ENCODE assay signal across 8 cellular contexts in the genomic region with DNA sequence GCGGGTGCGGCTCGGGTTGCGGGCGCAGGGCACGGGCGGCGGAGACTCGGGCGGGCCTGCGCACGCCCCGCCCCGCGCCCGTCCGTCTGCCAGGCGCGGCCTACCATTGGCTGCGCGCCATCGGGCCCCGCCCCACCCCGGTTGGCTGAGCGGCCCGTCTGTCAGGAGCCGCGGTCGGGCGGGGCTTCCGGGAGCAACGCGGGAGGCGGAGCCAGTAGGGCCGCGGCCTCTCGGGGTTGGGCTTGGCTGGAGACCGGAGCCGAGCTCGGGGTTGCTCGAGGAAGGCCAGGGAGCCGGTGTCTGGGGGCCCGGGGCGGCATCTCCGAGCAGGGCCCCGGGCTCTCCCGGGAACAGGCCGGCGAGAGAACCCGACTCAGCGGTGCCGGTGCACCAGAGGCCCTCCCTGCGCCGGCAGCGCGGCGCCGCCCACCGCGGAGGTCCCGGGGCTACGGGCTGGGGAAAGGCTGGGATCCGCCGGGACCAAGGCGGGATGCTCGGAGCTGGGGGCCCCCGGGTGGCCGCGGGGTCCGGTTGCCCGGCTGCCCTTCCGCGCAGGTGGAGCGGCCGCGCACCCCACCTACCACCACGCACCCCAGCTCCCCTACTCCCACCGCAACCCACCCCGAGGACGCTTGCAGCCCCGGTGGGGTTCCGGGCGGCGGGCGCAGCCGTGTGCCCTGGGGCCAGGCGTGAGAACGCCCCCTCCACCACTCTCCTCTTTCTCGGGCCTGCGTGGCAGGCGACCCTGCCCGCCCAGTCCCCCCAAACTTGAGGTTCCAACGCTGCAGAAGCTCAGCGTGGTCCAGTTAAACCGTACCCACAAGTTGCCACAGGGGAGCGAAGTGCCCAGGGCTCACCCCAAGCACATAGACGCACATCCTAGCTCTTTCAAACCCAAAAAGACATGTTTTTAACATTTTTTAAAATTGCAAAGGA. TPM values are rescaled to one million over a fixed set of nuclear protein-coding genes. Genes with fewer than 3 reads are reported as not detected.
DNase-seq lines count a peak whose midpoint lies in the region; ATAC-seq and TF ChIP-seq lines count a peak whose summit lies in the region.

A gene (minus strand): TSS at position 58 of the 936 bp plus-strand sequence.

- CTCF ChIA-PET in CD8-positive, alpha-beta T cell (lab: Charles Lee) = interaction anchor here (0.7 to 1.5 kb wide), 2 partner anchors 17 to 192 kb away, joined by 3 read pairs; no protein-coding TSS in a partner anchor

- H2BK5ac ChIP-seq in mesendoderm (ENCODE audit: low read length) = no peak within 1 kb of the TSS

- TF ChIP-seq CTCF in CD8-positive, alpha-beta T cell (IDR thresholded peaks at IDR 0.05) = no peak

- no peak within 1 kb of the TSS for H2BK15ac ChIP-seq in mesendoderm (replicated peaks; ENCODE audit: low read depth)

- peak within 1 kb of the TSS; percentile 91 for H3K56ac ChIP-seq in mesendoderm (ENCODE audit: low read length)

- H3K27me3 Mint-ChIP-seq in CD8-positive, alpha-beta T cell (ENCODE audit: low read depth) = no peaks in the 10 kb centered on the region
- H3K27me3 Mint-ChIP-seq in effector memory CD8-positive, alpha-beta T cell = no peaks in the 10 kb centered on the region

- H3K4me1 ChIP-seq in CD8-positive, alpha-beta T cell (ENCODE audit: insufficient read depth, low read length) = peaks cover 28% of the 10 kb centered on the region
- peaks cover 4% of the 10 kb centered on the region for H3K4me1 ChIP-seq in mesendoderm (ENCODE audit: control insufficient read depth, low read depth, low read length)

- intact Hi-C loops in CD8-positive, alpha-beta T cell (cut with DNase I, micrococcal nuclease) = loop anchor here (1.0 to 5.0 kb wide), 12 partner anchors 17 to 377 kb away; a partner anchor contains a TSS

- H3K27ac ChIP-seq in CD8-positive, alpha-beta T cell (ENCODE audit: low read depth, low read length) = peak within 1 kb of the TSS; percentile 73
- H3K27ac ChIP-seq in mesendoderm (ENCODE audit: low read depth, low read length) = peak within 1 kb of the TSS; percentile 72

- H3K27ac Mint-ChIP-seq in CD8-positive, alpha-beta T cell = peak within 1 kb of the TSS; percentile 95
- H3K27ac Mint-ChIP-seq in effector memory CD8-positive, alpha-beta T cell = peak within 1 kb of the TSS; percentile 95 to 97

- H3K4me1 Mint-ChIP-seq in CD8-positive, alpha-beta T cell (ENCODE audit: low read depth) = peaks cover 24% of the 10 kb centered on the region
- H3K4me1 Mint-ChIP-seq in effector memory CD8-positive, alpha-beta T cell (ENCODE audit: low read depth in 2 of 2) = peaks cover 14 to 15% of the 10 kb centered on the region in 2 donors

- H3K4ac ChIP-seq in mesendoderm (ENCODE audit: low read depth, low read length) = peak within 1 kb of the TSS; percentile 6

- H3K18ac ChIP-seq in mesendoderm (ENCODE audit: low read length) = peak within 1 kb of the TSS; percentile 81

- peaks cover 7% of the 10 kb centered on the region for H3K79me2 ChIP-seq in mesendoderm (ENCODE audit: control insufficient read depth, insufficient read depth, low read length)

- peak; percentile 88 for ATAC-seq in CD8-positive, alpha-beta T cell
- peak; percentile 56 for ATAC-seq in GM19468 (IDR thresholded peaks at IDR 0.05; ENCODE audit: extremely low read depth, unreplicated experiment)
- ATAC-seq in effector memory CD8-positive, alpha-beta T cell (replicated peaks) = peak; percentile 75

- peak within 1 kb of the TSS; percentile 93 for H3K9ac ChIP-seq in mesendoderm (ENCODE audit: low read length)

- H3K4me3 ChIP-seq in CD8-positive, alpha-beta T cell (ENCODE audit: low read depth, low read length) = peak within 1 kb of the TSS; percentile 66
- H3K4me3 ChIP-seq in mesendoderm (ENCODE audit: low read length) = peak within 1 kb of the TSS; percentile 76

- H3K4me2 ChIP-seq in mesendoderm (ENCODE audit: low read length) = peak within 1 kb of the TSS; percentile 71

- peak within 1 kb of the TSS; percentile 93 for H3K4me3 Mint-ChIP-seq in CD8-positive, alpha-beta T cell
- H3K4me3 Mint-ChIP-seq in effector memory CD8-positive, alpha-beta T cell = peak within 1 kb of the TSS; percentile 89 to 92

- no peaks in the 10 kb centered on the region for H3K27me3 ChIP-seq in CD8-positive, alpha-beta T cell (ENCODE audit: insufficient read depth, low read length)
- no peaks in the 10 kb centered on the region for H3K27me3 ChIP-seq in mesendoderm (ENCODE audit: insufficient read depth, low read length, poor library complexity)

- peak; percentile 92 to 98 (median 95) for DNase-seq in CD8-positive, alpha-beta T cell
- DNase-seq in HT-29 (ENCODE audit: low spot score) (peak; percentile 99), NOMO-1 treated with DMSO at 0.1 percent for 48 hours (lab: John Stamatoyannopoulos, UW; ENCODE audit: unreplicated experiment) (peak; percentile 91), mesendoderm (peak; percentile 95)
- DNase-seq in activated CD8-positive, alpha-beta memory T cell treated with anti-CD3 and anti-CD28 coated beads for 4 hours (ENCODE audit: low read depth in 2 of 2) = peak; percentile 86 to 89
- peak; percentile 93 to 96 (median 93) for DNase-seq in effector memory CD8-positive, alpha-beta T cell
- DNase-seq in stimulated activated CD8-positive, alpha-beta memory T cell treated with anti-CD3 and anti-CD28 coated beads, Interleukin-12 subunit alpha, Interleukin-12 subunit beta, amount 100 ng/mL, for 4 hours (ENCODE audit: low read depth) = peak; percentile 92

- POLR2A ChIA-PET in CD8-positive, alpha-beta T cell (lab: Charles Lee) = interaction anchor here (0.8 to 2.8 kb wide), 9 partner anchors 19 to 302 kb away, joined by 3 to 16 read pairs (median 4); a partner anchor contains a TSS

- peak within 1 kb of the TSS; percentile 28 for H4K8ac ChIP-seq in mesendoderm (ENCODE audit: low read depth, low read length)

- no peak within 1 kb of the TSS for H4K5ac ChIP-seq in mesendoderm (ENCODE audit: low read length)

- H2BK120ac ChIP-seq in mesendoderm (ENCODE audit: low read depth, low read length) = no peak within 1 kb of the TSS

- peaks cover 13% of the 10 kb centered on the region for H3K36me3 Mint-ChIP-seq in CD8-positive, alpha-beta T cell
- peaks cover 40% of the 10 kb centered on the region for H3K36me3 Mint-ChIP-seq in effector memory CD8-positive, alpha-beta T cell (ENCODE audit: insufficient read depth)

- H3K79me1 ChIP-seq in mesendoderm (ENCODE audit: low read length) = peaks cover 12% of the 10 kb centered on the region

- no CpG with 5 or more reads among the region's 97 CpGs for WGBS in mesendoderm (ENCODE audit: extremely low coverage, insufficient coverage, low lambda C conversion rate)

- H3K23ac ChIP-seq in mesendoderm (ENCODE audit: low read length) = peak within 1 kb of the TSS; percentile 97

- peaks cover 4% of the 10 kb centered on the region for H3K36me3 ChIP-seq in CD8-positive, alpha-beta T cell (ENCODE audit: insufficient read depth, low read length)
- H3K36me3 ChIP-seq in mesendoderm (ENCODE audit: control insufficient read depth, insufficient read depth, low read length) = no peaks in the 10 kb centered on the region

- no peaks in the 10 kb centered on the region for H3K9me3 Mint-ChIP-seq in CD8-positive, alpha-beta T cell
- H3K9me3 Mint-ChIP-seq in effector memory CD8-positive, alpha-beta T cell = no peaks in the 10 kb centered on the region

- peak within 1 kb of the TSS; percentile 69 for H2AK5ac ChIP-seq in mesendoderm (ENCODE audit: low read length)

- no peaks in the 10 kb centered on the region for H3K9me3 ChIP-seq in CD8-positive, alpha-beta T cell (ENCODE audit: low read length)

RNA-seq across cellular contexts. Expression of the gene that starts here (rescaled TPM):
- total RNA-seq in CD8-positive, alpha-beta T cell = 10 to 100 TPM; 25.2 to 25.5 TPM
- total RNA-seq in HT-29 (2014; rRNA removed; shearing (Covaris generic)) = 217 and 259 TPM in 2 replicates
- polyA plus RNA-seq in mesendoderm (2013, experiment 1 of 2) = 37.4 TPM
- polyA plus RNA-seq in mesendoderm (2013, experiment 2 of 2) = 38.7 TPM

Comparison
In these comparisons a context has a peak if more than half of its experiments do, and no peak if none do; other contexts are left out.
1. Peak in every context shown above with its lines: DNase-seq, ATAC-seq, H3K4me3 ChIP-seq and H3K27ac ChIP-seq.